ENCODE assay signal across 8 cellular contexts in genomic region chr14:106044949-106045596, GRCh38.
DNase-seq lines count a peak whose midpoint lies in the region; ATAC-seq lines count a peak whose summit lies in the region.

No MANE protein-coding gene starts in this region.

- no peaks in the 10 kb centered on the region for H3K27me3 Mint-ChIP-seq in stimulated activated naive B cell treated with anti-CD40 and anti-IgM and Interleukin-4, amounts not matched to agents 10 μg/mL and 1 μg/mL and 100 μg/mL, for 72 hours

- ATAC-seq in GM18909 (IDR thresholded peaks at IDR 0.05; ENCODE audit: poor library complexity, unreplicated experiment): peak; percentile 78
- ATAC-seq in stimulated activated naive B cell treated with anti-CD40 and anti-IgM and Interleukin-4, amounts not matched to agents 10 μg/mL and 1 μg/mL and 100 μg/mL, for 72 hours (replicated peaks): peak; percentile 92 to 94
- no peak for ATAC-seq in HG03469 (IDR thresholded peaks at IDR 0.05; ENCODE audit: unreplicated experiment)
- ATAC-seq in HG03378 (IDR thresholded peaks at IDR 0.05; ENCODE audit: unreplicated experiment): no peak

- H3K27ac Mint-ChIP-seq in stimulated activated naive B cell treated with anti-CD40 and anti-IgM and Interleukin-4, amounts not matched to agents 10 μg/mL and 1 μg/mL and 100 μg/mL, for 72 hours: peak overlapping the region; percentile 65

- DNase-seq in A172 (ENCODE audit: low spot score) (peak; percentile 11), NOMO-1 treated with dmso at 0.1 percent for 144 hours (lab: John Stamatoyannopoulos, UW; ENCODE audit: unreplicated experiment) (peak; percentile 38), activated T-cell treated with anti-CD3 and anti-CD28 coated beads for 1 hour (ENCODE audit: low read depth) (peak; percentile 73), kidney tubule cell (ENCODE audit: low spot score) (peak; percentile 53)
- DNase-seq in stimulated activated naive B cell treated with anti-CD40 and anti-IgM and Interleukin-4, amounts not matched to agents 10 μg/mL and 1 μg/mL and 100 μg/mL, for 72 hours: peak; percentile 39

- H3K36me3 Mint-ChIP-seq in stimulated activated naive B cell treated with anti-CD40 and anti-IgM and Interleukin-4, amounts not matched to agents 10 μg/mL and 1 μg/mL and 100 μg/mL, for 72 hours: no peaks in the 10 kb centered on the region

- H3K4me1 Mint-ChIP-seq in stimulated activated naive B cell treated with anti-CD40 and anti-IgM and Interleukin-4, amounts not matched to agents 10 μg/mL and 1 μg/mL and 100 μg/mL, for 72 hours: peaks cover 10 to 16% of the 10 kb centered on the region in 2 donors

- no peaks in the 10 kb centered on the region for H3K9me3 Mint-ChIP-seq in stimulated activated naive B cell treated with anti-CD40 and anti-IgM and Interleukin-4, amounts not matched to agents 10 μg/mL and 1 μg/mL and 100 μg/mL, for 72 hours

- H3K4me3 Mint-ChIP-seq in stimulated activated naive B cell treated with anti-CD40 and anti-IgM and Interleukin-4, amounts not matched to agents 10 μg/mL and 1 μg/mL and 100 μg/mL, for 72 hours: peak overlapping the region; percentile 29 to 69

Comparison
In these comparisons a context has a peak if more than half of its experiments do, and no peak if none do; other contexts are left out.
1. DNase-seq: peak in every context shown above with its lines; median percentile 73 in activated T-cell treated with anti-CD3 and anti-CD28 coated beads for 1 hour; 53 in kidney tubule cell; 39 in stimulated activated naive B cell treated with anti-CD40 and anti-IgM and Interleukin-4, amounts not matched to agents 10 μg/mL and 1 μg/mL and 100 μg/mL, for 72 hours; 38 in NOMO-1 treated with dmso at 0.1 percent for 144 hours; 11 in A172.
2. ATAC-seq: peak in GM18909 (single experiment) and stimulated activated naive B cell treated with anti-CD40 and anti-IgM and Interleukin-4, amounts not matched to agents 10 μg/mL and 1 μg/mL and 100 μg/mL, for 72 hours (2 of 2); none in HG03469 (single experiment) and HG03378 (single experiment).